In genomic region chr6:134602123-134602522, GRCh38 we compare ENCODE assay signal across 16 cellular contexts.
DNase-seq lines count a peak whose midpoint lies in the region; ATAC-seq and TF ChIP-seq lines count a peak whose summit lies in the region.
"Had no signal": no experiment of that assay in that cellular context is flagged by ENCODE, and none has a peak within 500 bp of the region (broad histone marks: within the 10 kb centered on the region; RNA-seq: fewer than 3 reads in every experiment).

No MANE protein-coding gene starts in this region.

- H3K4me1 ChIP-seq in mammary epithelial cell (ENCODE audit: insufficient read depth, low read length): no peaks in the 10 kb centered on the region

- DNase-seq in MCF 10A (ENCODE audit: unreplicated experiment): peak; percentile 29
- DNase-seq in mammary epithelial cell: no peak
- DNase-seq in NCI-H345 treated with DMSO at 0.1 percent for 48 hours (lab: John Stamatoyannopoulos, UW; ENCODE audit: unreplicated experiment): peak; percentile 8
- DNase-seq in epithelial cell of esophagus (ENCODE audit: low read depth): peak; percentile 60
- DNase-seq in superior temporal gyrus (ENCODE audit: extremely low spot score): no peak
- no peak for DNase-seq in T-helper 1 cell
- DNase-seq: C1 segment of cervical spinal cord; Calu3; CD4-positive, alpha-beta T cell; DMS 273 treated with DMSO at 0.1 percent for 48 hours; DMS79 treated with DMSO at 0.1 percent for 48 hours; EL; H7 had no signal

- no peaks in the 10 kb centered on the region for H3K79me2 ChIP-seq in mammary epithelial cell (ENCODE audit: insufficient read depth, low read length)

- H4K20me1 ChIP-seq in mammary epithelial cell (ENCODE audit: insufficient read depth, low read length): no peaks in the 10 kb centered on the region

- in situ Hi-C loops in mammary epithelial cell (cut with MboI; ENCODE audit: low sequenced_read_pairs in 2 of 2): no loop called here

- H3K27ac Mint-ChIP-seq in MCF 10A (ENCODE audit: low read depth, unreplicated experiment): no peak overlapping the region
- H3K27ac Mint-ChIP-seq: B cell; CD4-positive, alpha-beta T cell; GM23338 had no signal

- no peak for TF ChIP-seq CTCF in MCF 10A (IDR thresholded peaks at IDR 0.05; ENCODE audit: unreplicated experiment)
- TF ChIP-seq CTCF in mammary epithelial cell (conservative IDR thresholded peaks at IDR 0.05 in 1 of 2, IDR thresholded peaks at IDR 0.05 in 1 of 2; ENCODE audit: extremely low read depth in 1 of 2, insufficient read depth in 1 of 2, low read depth in 1 of 2, low read length in 2 of 2): no peak
- no peak for TF ChIP-seq CTCF in epithelial cell of esophagus (IDR thresholded peaks at IDR 0.05; ENCODE audit: insufficient read depth, low read depth, low read length, missing control alignments)

- POLR2A ChIA-PET in MCF 10A (lab: Yijun Ruan, JAX): no interaction called here

- H3K9me3 ChIP-seq in mammary epithelial cell (replicated peaks; ENCODE audit: insufficient read depth, low read length): peaks cover 10% of the 10 kb centered on the region

- H3K4me3 Mint-ChIP-seq in MCF 10A (ENCODE audit: unreplicated experiment): no peak overlapping the region
- H3K4me3 Mint-ChIP-seq: B cell; CD4-positive, alpha-beta T cell; GM23338 had no signal

- no peak for ATAC-seq in HG02884 (IDR thresholded peaks at IDR 0.05; ENCODE audit: unreplicated experiment)
- ATAC-seq: GM23338 had no signal

- no peaks in the 10 kb centered on the region for H3K36me3 ChIP-seq in mammary epithelial cell (ENCODE audit: insufficient read depth, low read length)

- dilution Hi-C loops in mammary epithelial cell (cut with HindIII; ENCODE audit: low sequenced_read_pairs): no loop called here

- H3K4me1 Mint-ChIP-seq in MCF 10A (ENCODE audit: insufficient read depth, unreplicated experiment): peaks cover 7% of the 10 kb centered on the region
- H3K4me1 Mint-ChIP-seq: B cell, GM23338 had no signal

- WGBS in mammary epithelial cell (ENCODE audit: low coverage, missing lambda C conversion rate): 100% methylated on average over 1 of the region's 1 CpG

- intact Hi-C loops in MCF 10A (cut with micrococcal nuclease): no loop called here
- intact Hi-C loops in mammary epithelial cell (cut with micrococcal nuclease): no loop called here

- no peaks in the 10 kb centered on the region for H3K27me3 ChIP-seq in mammary epithelial cell (ENCODE audit: insufficient read depth, low read length)

- no peak overlapping the region for H3K27ac ChIP-seq in mammary epithelial cell (ENCODE audit: insufficient read depth, low read depth, low read length)

- H3K4me2 ChIP-seq in mammary epithelial cell (ENCODE audit: insufficient read depth, low read depth, low read length): no peak overlapping the region
- H3K4me2 ChIP-seq: GM23338 had no signal

- no peaks in the 10 kb centered on the region for H3K9me3 Mint-ChIP-seq in MCF 10A (ENCODE audit: unreplicated experiment)

- H3K4me3 ChIP-seq in mammary epithelial cell (replicated peaks in 1 of 3; ENCODE audit: insufficient read depth in 1 of 3, low read depth in 2 of 3, low read length in 3 of 3): no peak overlapping the region
- H3K4me3 ChIP-seq in epithelial cell of esophagus (ENCODE audit: low read length): no peak overlapping the region
- H3K4me3 ChIP-seq: GM23338 had no signal

- CTCF ChIA-PET in MCF 10A (lab: Yijun Ruan, JAX): interaction anchor here (0.5 kb wide), 1 partner anchor 35 kb away, joined by 3 read pairs; no protein-coding TSS in a partner anchor
- CTCF ChIA-PET in mammary epithelial cell (lab: Charles Lee; ENCODE audit: low non-redundant PET): no interaction called here

- H2AFZ ChIP-seq in mammary epithelial cell (ENCODE audit: low read depth, low read length): no peak overlapping the region
- H2AFZ ChIP-seq: GM23338 had no signal

- H3K27me3 Mint-ChIP-seq in MCF 10A (ENCODE audit: insufficient read depth, unreplicated experiment): no peaks in the 10 kb centered on the region
- H3K27me3 Mint-ChIP-seq: B cell; CD4-positive, alpha-beta T cell had no signal

- BruUV-seq in MCF 10A (replicated peaks; lab: Mats Ljungman, UMichigan): no TSS peak
- no TSS peak for BruUV-seq in mammary epithelial cell (replicated peaks; lab: Mats Ljungman, UMichigan)

- no peak overlapping the region for H3K9ac ChIP-seq in mammary epithelial cell (ENCODE audit: insufficient read depth, low read length)

- H3K36me3 Mint-ChIP-seq in MCF 10A (ENCODE audit: insufficient read depth, unreplicated experiment): no peaks in the 10 kb centered on the region

Comparison
In these comparisons a context has a peak if more than half of its experiments do, and no peak if none do; other contexts are left out.
1. DNase-seq: peak in MCF 10A (single experiment), NCI-H345 treated with DMSO at 0.1 percent for 48 hours (single experiment) and epithelial cell of esophagus (single experiment); none in mammary epithelial cell (single experiment), superior temporal gyrus (single experiment) and T-helper 1 cell (0 of 5).